19 cellular contexts compared by ENCODE assay signal in genomic region chr5:179224741-179225140, GRCh38.
DNase-seq lines count a peak whose midpoint lies in the region; ATAC-seq and TF ChIP-seq lines count a peak whose summit lies in the region.
"Had no signal": no experiment of that assay in that cellular context is flagged by ENCODE, and none has a peak within 500 bp of the region (broad histone marks: within the 10 kb centered on the region; RNA-seq: fewer than 3 reads in every experiment).

No MANE protein-coding gene starts in this region.

- no peak overlapping the region for H2AK5ac ChIP-seq in neuronal stem cell (ENCODE audit: low read depth, low read length)

- TF ChIP-seq EP300 in suprapubic skin (IDR thresholded peaks at IDR 0.05) = no peak

- TF ChIP-seq CTCF in heart right ventricle (IDR thresholded peaks at IDR 0.05) = no peak
- TF ChIP-seq CTCF in chondrocyte (IDR thresholded peaks at IDR 0.05) = no peak
- no peak for TF ChIP-seq CTCF in suprapubic skin (IDR thresholded peaks at IDR 0.05)

- H2BK5ac ChIP-seq in neuronal stem cell (ENCODE audit: low read length) = no peak overlapping the region

- H3K27me3 ChIP-seq in heart right ventricle (peaks cover 0 to 14% (median 0%) of the 10 kb centered on the region in 7 donors), neuronal stem cell (ENCODE audit: control insufficient read depth in 3 of 3, insufficient read depth in 3 of 3, low read depth in 1 of 3, low read length in 3 of 3) (peaks cover 0 to 2% (median 0%) of the 10 kb centered on the region in 3 experiments), suprapubic skin (no peaks in the 10 kb centered on the region)

- H3K4me3 ChIP-seq in heart right ventricle = no peak overlapping the region
- H3K4me3 ChIP-seq in neuronal stem cell (ENCODE audit: low read length in 2 of 2) = no peak overlapping the region
- no peak overlapping the region for H3K4me3 ChIP-seq in suprapubic skin
- H3K4me3 ChIP-seq: BLaER1, HAP-1 had no signal

- peak overlapping the region; percentile 10 for H3K14ac ChIP-seq in neuronal stem cell (ENCODE audit: low read length)

- no peak overlapping the region for H2AFZ ChIP-seq in neuronal stem cell (ENCODE audit: low read length)

- no peak overlapping the region for H4K8ac ChIP-seq in neuronal stem cell (ENCODE audit: low read depth, low read length)

- no peak overlapping the region for H3K27ac ChIP-seq in heart right ventricle
- H3K27ac ChIP-seq in neuronal stem cell (replicated peaks; ENCODE audit: low read length) = no peak overlapping the region
- H3K27ac ChIP-seq in suprapubic skin = no peak overlapping the region
- H3K27ac ChIP-seq: BLaER1 had no signal

- H2BK12ac ChIP-seq in neuronal stem cell (ENCODE audit: low read length) = no peak overlapping the region

- H3K4me1 ChIP-seq in heart right ventricle = no peaks in the 10 kb centered on the region
- H3K4me1 ChIP-seq in neuronal stem cell (ENCODE audit: control insufficient read depth in 2 of 2, insufficient read depth in 1 of 2, low read depth in 1 of 2, low read length in 2 of 2) = peaks cover 0 to 14% of the 10 kb centered on the region in 2 donors
- no peaks in the 10 kb centered on the region for H3K4me1 ChIP-seq in suprapubic skin
- H3K4me1 ChIP-seq: HAP-1 had no signal

- H3K36me3 ChIP-seq in heart right ventricle (no peaks in the 10 kb centered on the region), neuronal stem cell (replicated peaks in 1 of 2; ENCODE audit: control insufficient read depth in 2 of 2, insufficient read depth in 2 of 2, low read length in 2 of 2) (peaks cover 0 to 7% of the 10 kb centered on the region in 2 donors), suprapubic skin (no peaks in the 10 kb centered on the region)
- H3K36me3 ChIP-seq: BLaER1, HAP-1 had no signal

- DNase-seq in Right ventricle myocardium inferior (ENCODE audit: missing footprints) (peak; percentile 31), heart right ventricle (no peak), chondrocyte (ENCODE audit: low spot score) (peak; percentile 53), neuronal stem cell (ENCODE audit: low spot score) (no peak), suprapubic skin (ENCODE audit: low spot score in 2 of 2) (peak; percentile 23 to 43), SKM-1 (lab: John Stamatoyannopoulos, UW; ENCODE audit: unreplicated experiment) (no peak)
- DNase-seq: Calu3; CD8-positive, alpha-beta T cell; GF-D8; KBM-7; NCI-H1105 treated with DMSO at 0.1 percent for 48 hours; NCI-H1694; NCI-H2081 treated with DMSO at 0.1 percent for 48 hours; NK-92 treated with Interleukin-12 subunit alpha and Interleukin-12 subunit beta, amount 100 ng/mL, for 24 hours; SIG-M5 had no signal

- H3K27ac Mint-ChIP-seq in chondrocyte (ENCODE audit: unreplicated experiment) = no peak overlapping the region
- H3K27ac Mint-ChIP-seq: CD8-positive, alpha-beta T cell had no signal

- H3K79me1 ChIP-seq in neuronal stem cell (ENCODE audit: low read depth, low read length) = peaks cover 2% of the 10 kb centered on the region

- peaks cover 5% of the 10 kb centered on the region for H3K4me1 Mint-ChIP-seq in chondrocyte (ENCODE audit: low read depth)

- H3K9ac ChIP-seq in neuronal stem cell (ENCODE audit: low read depth, low read length, poor library complexity) = no peak overlapping the region
- H3K9ac ChIP-seq: BLaER1 had no signal

- H2BK15ac ChIP-seq in neuronal stem cell (ENCODE audit: low read length) = no peak overlapping the region

- ATAC-seq in Right ventricle myocardium inferior (no peak), heart right ventricle (no peak), HG02840 (IDR thresholded peaks at IDR 0.05; ENCODE audit: low FRiP score, unreplicated experiment) (no peak), HG03520 (IDR thresholded peaks at IDR 0.05; ENCODE audit: unreplicated experiment) (no peak)
- ATAC-seq: CD8-positive, alpha-beta T cell had no signal

- H3K18ac ChIP-seq in neuronal stem cell (ENCODE audit: low read length) = no peak overlapping the region

- no peaks in the 10 kb centered on the region for H3K27me3 Mint-ChIP-seq in chondrocyte (ENCODE audit: low read depth)

- no peak overlapping the region for H3K4ac ChIP-seq in neuronal stem cell (ENCODE audit: low read length)

- peaks cover 2% of the 10 kb centered on the region for H3K36me3 Mint-ChIP-seq in chondrocyte (ENCODE audit: low read depth)
- H3K36me3 Mint-ChIP-seq: CD8-positive, alpha-beta T cell had no signal

- H3K4me2 ChIP-seq in neuronal stem cell (ENCODE audit: insufficient read depth, low read length, poor library complexity, severe bottlenecking) = no peak overlapping the region
- H3K4me2 ChIP-seq: BLaER1 had no signal

- intact Hi-C loops in Right ventricle myocardium inferior (cut with DNase I) (no loop called here), heart right ventricle (cut with DNase I) (no loop called here)

- no peak overlapping the region for H3K4me3 Mint-ChIP-seq in chondrocyte (ENCODE audit: unreplicated experiment)
- H3K4me3 Mint-ChIP-seq: CD8-positive, alpha-beta T cell had no signal

- 94 to 96% methylated on average over 10 of the region's 10 CpGs for WGBS in heart right ventricle, 2 donors
- no CpG with 5 or more reads among the region's 10 CpGs for WGBS in neuronal stem cell (ENCODE audit: extremely low coverage in 2 of 2, insufficient read length in 2 of 2, insufficient replicate concordance in 1 of 2), 2 donors
- WGBS in suprapubic skin = 97% methylated on average over 7 of the region's 10 CpGs

- no peak for TF ChIP-seq POLR2A in suprapubic skin (IDR thresholded peaks at IDR 0.05)

- no peak overlapping the region for H4K91ac ChIP-seq in neuronal stem cell (ENCODE audit: low read depth, low read length, poor library complexity)

- peaks cover 0 to 10% (median 0%) of the 10 kb centered on the region in 11 donors for H3K9me3 ChIP-seq in heart right ventricle
- H3K9me3 ChIP-seq in neuronal stem cell (replicated peaks in 1 of 2; ENCODE audit: control insufficient read depth in 2 of 2, insufficient read depth in 1 of 2, low read depth in 1 of 2, low read length in 2 of 2) = peaks cover 17 to 19% of the 10 kb centered on the region in 2 donors
- no peaks in the 10 kb centered on the region for H3K9me3 ChIP-seq in suprapubic skin
- H3K9me3 ChIP-seq: HAP-1 had no signal

- H3K23ac ChIP-seq in neuronal stem cell (ENCODE audit: low read depth, low read length, poor library complexity) = no peak overlapping the region

- no peak overlapping the region for H2BK120ac ChIP-seq in neuronal stem cell (ENCODE audit: low read depth, low read length)

- no peaks in the 10 kb centered on the region for H3K9me3 Mint-ChIP-seq in chondrocyte (ENCODE audit: low read depth)

Comparison
In these comparisons a context has a peak if more than half of its experiments do, and no peak if none do; other contexts are left out.
1. DNase-seq: peak in Right ventricle myocardium inferior (single experiment), chondrocyte (single experiment) and suprapubic skin (2 of 2); none in heart right ventricle (0 of 2), neuronal stem cell (single experiment) and SKM-1 (single experiment).